Comparison of ENCODE assay signal across 3 cellular contexts in genomic region chr11:77854838-77855237, GRCh38.
TF ChIP-seq lines count a peak whose summit lies in the region.

No MANE protein-coding gene starts in this region.

TF ChIP-seq in HepG2, 621 proteins besides CTCF, POLR2A, EP300 and RAD21:
- TF ChIP-seq ZFP36 (IDR thresholded peaks at IDR 0.05; ENCODE audit: borderline replicate concordance, low read depth, low read length, partially characterized antibody) (peak; percentile 78), PAXIP1 (CRISPR knock-in tag; conservative IDR thresholded peaks at IDR 0.05) (no peak)

TF ChIP-seq in HEK293, 187 proteins besides CTCF, POLR2A, EP300 and RAD21:
- TF ChIP-seq SETDB1 (IDR thresholded peaks at IDR 0.05; ENCODE audit: insufficient read length, low read length) (peak; percentile 86), ZBTB48 (tag by site-specific recombination; IDR thresholded peaks at IDR 0.05) (no peak), ZNF239 (tag by site-specific recombination; IDR thresholded peaks at IDR 0.05) (no peak), ZNF561 (tag by site-specific recombination; IDR thresholded peaks at IDR 0.05; ENCODE audit: borderline replicate concordance) (no peak), ZNF16 (tag by site-specific recombination; IDR thresholded peaks at IDR 0.05; ENCODE audit: low read depth) (no peak), ZNF585B (tag by site-specific recombination; IDR thresholded peaks at IDR 0.05) (peak; percentile 96), ZNF19 (tag by site-specific recombination; IDR thresholded peaks at IDR 0.05; ENCODE audit: low read depth) (no peak), AEBP2 (tag by site-specific recombination; IDR thresholded peaks at IDR 0.05; ENCODE audit: borderline replicate concordance) (no peak)

TF ChIP-seq in K562, 482 proteins besides CTCF, POLR2A, EP300 and RAD21:
- TF ChIP-seq ZNF431 (CRISPR knock-in tag; IDR thresholded peaks at IDR 0.05) (no peak), HMBOX1 (IDR thresholded peaks at IDR 0.05) (no peak), SIN3A (IDR thresholded peaks at IDR 0.05; ENCODE audit: borderline replicate concordance in 2 of 2, control insufficient read depth in 1 of 2, low read depth in 2 of 2, low read length in 2 of 2) (no peak), NCOA6 (IDR thresholded peaks at IDR 0.05) (no peak), MAFK (IDR thresholded peaks at IDR 0.05; ENCODE audit: low read length) (no peak), PHF20 (IDR thresholded peaks at IDR 0.05; ENCODE audit: partially characterized antibody) (no peak), RAD51 (IDR thresholded peaks at IDR 0.05; ENCODE audit: borderline replicate concordance, low read depth) (no peak), GABPA (tag; conservative IDR thresholded peaks at IDR 0.05; ENCODE audit: low read depth) (no peak), CHD1 (IDR thresholded peaks at IDR 0.05; ENCODE audit: low read length) (no peak), TRIM24 (IDR thresholded peaks at IDR 0.05) (0 out of 4 replicates have a peak, but pooled peaks of 1 of the 2 experiments have one; percentile 48), CBX1 (IDR thresholded peaks at IDR 0.05; ENCODE audit: low read depth) (peak; percentile 54; the same call in 1 of the 2 replicates), RBM25 (IDR thresholded peaks at IDR 0.05; ENCODE audit: low read depth, low read length, severe bottlenecking) (no peak), CBX3 (IDR thresholded peaks at IDR 0.05; ENCODE audit: borderline replicate concordance in 1 of 2, low read length in 2 of 2) (peak in 1 of 2 experiments; percentile 95; a peak in 2 of 3 replicates), GATA2 (CRISPR knock-in tag; IDR thresholded peaks at IDR 0.05) (no peak), ZFP36 (IDR thresholded peaks at IDR 0.05; ENCODE audit: low read depth, low read length, partially characterized antibody) (peak; percentile 93), TRIM28 (IDR thresholded peaks at IDR 0.05) (peak; percentile 85), TAF9B (IDR thresholded peaks at IDR 0.05; ENCODE audit: partially characterized antibody) (no peak), ZNF280A (IDR thresholded peaks at IDR 0.05; ENCODE audit: low read depth, partially characterized antibody) (peak; percentile 57), HLTF (IDR thresholded peaks at IDR 0.05) (no peak), CEBPZ (IDR thresholded peaks at IDR 0.05; ENCODE audit: borderline replicate concordance, low read depth, low read length) (peak; percentile 82), CBX5 (IDR thresholded peaks at IDR 0.05; ENCODE audit: borderline replicate concordance, low read depth) (peak; percentile 77; the same call in 1 of the 2 replicates), CHD7 (IDR thresholded peaks at IDR 0.05; ENCODE audit: low read depth, low read length) (no peak)
- TF ChIP-seq, protein P1, sequence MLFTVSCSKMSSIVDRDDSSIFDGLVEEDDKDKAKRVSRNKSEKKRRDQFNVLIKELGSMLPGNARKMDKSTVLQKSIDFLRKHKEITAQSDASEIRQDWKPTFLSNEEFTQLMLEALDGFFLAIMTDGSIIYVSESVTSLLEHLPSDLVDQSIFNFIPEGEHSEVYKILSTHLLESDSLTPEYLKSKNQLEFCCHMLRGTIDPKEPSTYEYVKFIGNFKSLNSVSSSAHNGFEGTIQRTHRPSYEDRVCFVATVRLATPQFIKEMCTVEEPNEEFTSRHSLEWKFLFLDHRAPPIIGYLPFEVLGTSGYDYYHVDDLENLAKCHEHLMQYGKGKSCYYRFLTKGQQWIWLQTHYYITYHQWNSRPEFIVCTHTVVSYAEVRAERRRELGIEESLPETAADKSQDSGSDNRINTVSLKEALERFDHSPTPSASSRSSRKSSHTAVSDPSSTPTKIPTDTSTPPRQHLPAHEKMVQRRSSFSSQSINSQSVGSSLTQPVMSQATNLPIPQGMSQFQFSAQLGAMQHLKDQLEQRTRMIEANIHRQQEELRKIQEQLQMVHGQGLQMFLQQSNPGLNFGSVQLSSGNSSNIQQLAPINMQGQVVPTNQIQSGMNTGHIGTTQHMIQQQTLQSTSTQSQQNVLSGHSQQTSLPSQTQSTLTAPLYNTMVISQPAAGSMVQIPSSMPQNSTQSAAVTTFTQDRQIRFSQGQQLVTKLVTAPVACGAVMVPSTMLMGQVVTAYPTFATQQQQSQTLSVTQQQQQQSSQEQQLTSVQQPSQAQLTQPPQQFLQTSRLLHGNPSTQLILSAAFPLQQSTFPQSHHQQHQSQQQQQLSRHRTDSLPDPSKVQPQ (CRISPR knock-in tag; IDR thresholded peaks at IDR 0.05; ENCODE audit: borderline replicate concordance), result no peak
